Comparison of ENCODE assay signal across 13 cellular contexts in genomic region chr15:99434506-99435137, GRCh38.
A peak's percentile ranks its signal among the peaks of the same experiment; 100 is the strongest.
DNase-seq lines count a peak whose midpoint lies in the region; ATAC-seq and TF ChIP-seq lines count a peak whose summit lies in the region.
"Had no signal": no experiment of that assay in that cellular context is flagged by ENCODE, and none has a peak within 500 bp of the region (broad histone marks: within the 10 kb centered on the region; RNA-seq: fewer than 3 reads in every experiment).

No MANE protein-coding gene starts in this region.

- no peak overlapping the region for H3K4me3 ChIP-seq in BE2C (ENCODE audit: low read depth, low read length)
- H3K4me3 ChIP-seq: hepatocyte, SK-N-MC had no signal

- H3K27ac Mint-ChIP-seq in osteocyte (ENCODE audit: unreplicated experiment) = peak overlapping the region; percentile 47
- H3K27ac Mint-ChIP-seq: effector memory CD8-positive, alpha-beta T cell had no signal

- peak overlapping the region; percentile 76 for H3K27ac ChIP-seq in epithelial cell of prostate
- H3K27ac ChIP-seq: SK-N-MC had no signal

- H3K27me3 Mint-ChIP-seq in osteocyte (ENCODE audit: unreplicated experiment) = no peaks in the 10 kb centered on the region

- peaks cover 47% of the 10 kb centered on the region for H3K4me1 Mint-ChIP-seq in osteocyte (ENCODE audit: unreplicated experiment)

- no peaks in the 10 kb centered on the region for H3K9me3 ChIP-seq in BE2C

- H3K9me3 Mint-ChIP-seq in osteocyte (ENCODE audit: unreplicated experiment) = no peaks in the 10 kb centered on the region
- H3K9me3 Mint-ChIP-seq: effector memory CD8-positive, alpha-beta T cell had no signal

- no peaks in the 10 kb centered on the region for H3K36me3 ChIP-seq in BE2C

- no peaks in the 10 kb centered on the region for H3K27me3 ChIP-seq in BE2C
- H3K27me3 ChIP-seq: hepatocyte had no signal

- no peaks in the 10 kb centered on the region for H3K36me3 Mint-ChIP-seq in osteocyte (ENCODE audit: unreplicated experiment)

- H3K4me1 ChIP-seq in BE2C = no peaks in the 10 kb centered on the region

- no peak overlapping the region for H3K4me3 Mint-ChIP-seq in osteocyte (ENCODE audit: unreplicated experiment)
- H3K4me3 Mint-ChIP-seq: effector memory CD8-positive, alpha-beta T cell had no signal

- DNase-seq in BE2C (peak; percentile 3), NCI-H1417 (lab: John Stamatoyannopoulos, UW) (peak in 2 of 3 experiments; percentile 61 to 68), epithelial cell of prostate (ENCODE audit: low read depth, low spot score) (no peak), osteocyte (ENCODE audit: extremely low spot score, unreplicated experiment) (no peak)
- DNase-seq: activated CD4-positive, alpha-beta T cell treated with anti-CD3 and anti-CD28 coated beads, Interleukin-2, amount 50 U/mL, for 1 hour; effector memory CD8-positive, alpha-beta T cell; NCI-H82 had no signal

- TF ChIP-seq CTCF in BE2C (IDR thresholded peaks at IDR 0.05; ENCODE audit: low read depth, low read length) = no peak
- no peak for TF ChIP-seq CTCF in osteocyte (IDR thresholded peaks at IDR 0.05)

- ATAC-seq in GM18873 (IDR thresholded peaks at IDR 0.05; ENCODE audit: low FRiP score, unreplicated experiment) = no peak
- ATAC-seq in HG02884 (IDR thresholded peaks at IDR 0.05; ENCODE audit: unreplicated experiment) = no peak
- no peak for ATAC-seq in GM18517 (IDR thresholded peaks at IDR 0.05; ENCODE audit: unreplicated experiment)
- ATAC-seq in HG02571 (IDR thresholded peaks at IDR 0.05; ENCODE audit: unreplicated experiment) = no peak
- ATAC-seq: effector memory CD8-positive, alpha-beta T cell had no signal

Comparison
In these comparisons a context has a peak if more than half of its experiments do, and no peak if none do; other contexts are left out.
1. DNase-seq: peak in BE2C (single experiment) and NCI-H1417 (2 of 3); none in epithelial cell of prostate (single experiment) and osteocyte (single experiment).